Comparison of ENCODE assay signal across 17 cellular contexts in genomic region chr1:67551375-67551774, GRCh38.
"Had no signal": no experiment of that assay in that cellular context is flagged by ENCODE, and none has a peak within 500 bp of the region (broad histone marks: within the 10 kb centered on the region; RNA-seq: fewer than 3 reads in every experiment).

No MANE protein-coding gene starts in this region.

- H3K27ac ChIP-seq: heart left ventricle, left ventricle myocardium inferior, neutrophil, testis, tibial nerve, upper lobe of right lung had no signal

- H3K36me3 ChIP-seq: heart left ventricle, left ventricle myocardium inferior, neutrophil, tibial nerve, upper lobe of right lung had no signal

- ATAC-seq: heart left ventricle; naive thymus-derived CD8-positive, alpha-beta T cell; sciatic nerve; stimulated activated naive B cell treated with anti-CD40 and anti-IgM and Interleukin-4, amounts not matched to agents 10 μg/mL and 1 μg/mL and 100 μg/mL, for 72 hours; stimulated activated naive CD8-positive, alpha-beta T cell treated with anti-CD3 and anti-CD28 coated beads, Interleukin-15, amount 100 ng/mL, for 72 hours; upper lobe of right lung had no signal

- H3K4me3 ChIP-seq: heart left ventricle, left ventricle myocardium inferior, lung, testis, tibial nerve, upper lobe of right lung had no signal

- H3K9me3 ChIP-seq: heart left ventricle, left ventricle myocardium inferior, neutrophil, testis, tibial nerve, upper lobe of right lung had no signal

- H3K4me1 ChIP-seq: heart left ventricle, left ventricle myocardium inferior, testis, upper lobe of right lung had no signal

- DNase-seq: effector memory CD4-positive, alpha-beta T cell; heart left ventricle; hippocampal formation; left ventricle myocardium inferior; mesenchymal stem cell; naive thymus-derived CD8-positive, alpha-beta T cell; posterior cingulate gyrus; stimulated activated CD4-positive, alpha-beta T cell treated with anti-CD3 and anti-CD28 coated beads, Interleukin-2, amount 100 ng/mL, for 24 hours; stimulated activated CD4-positive, alpha-beta T cell treated with anti-CD3 and anti-CD28 coated beads, Interleukin-4, amount 100 ng/mL, for 4 hours; stimulated activated naive B cell treated with anti-CD40 and anti-IgM and Interleukin-4, amounts not matched to agents 10 μg/mL and 1 μg/mL and 100 μg/mL, for 72 hours; stimulated activated naive CD8-positive, alpha-beta T cell treated with anti-CD3 and anti-CD28 coated beads, Interleukin-15, amount 100 ng/mL, for 72 hours; testis; upper lobe of right lung had no signal

- H3K27me3 ChIP-seq: heart left ventricle, neutrophil, testis, tibial nerve, upper lobe of right lung had no signal
